1 cellular context compared by ENCODE assay signal in genomic region chr16:3038256-3038655, GRCh38.
A peak's percentile ranks its signal among the peaks of the same experiment; 100 is the strongest.
TF ChIP-seq lines count a peak whose summit lies in the region.

No MANE protein-coding gene starts in this region.

TF ChIP-seq in HepG2, 621 proteins besides CTCF, POLR2A, EP300 and RAD21 (continued from another document and continues in another):
- TF ChIP-seq, protein P1, sequence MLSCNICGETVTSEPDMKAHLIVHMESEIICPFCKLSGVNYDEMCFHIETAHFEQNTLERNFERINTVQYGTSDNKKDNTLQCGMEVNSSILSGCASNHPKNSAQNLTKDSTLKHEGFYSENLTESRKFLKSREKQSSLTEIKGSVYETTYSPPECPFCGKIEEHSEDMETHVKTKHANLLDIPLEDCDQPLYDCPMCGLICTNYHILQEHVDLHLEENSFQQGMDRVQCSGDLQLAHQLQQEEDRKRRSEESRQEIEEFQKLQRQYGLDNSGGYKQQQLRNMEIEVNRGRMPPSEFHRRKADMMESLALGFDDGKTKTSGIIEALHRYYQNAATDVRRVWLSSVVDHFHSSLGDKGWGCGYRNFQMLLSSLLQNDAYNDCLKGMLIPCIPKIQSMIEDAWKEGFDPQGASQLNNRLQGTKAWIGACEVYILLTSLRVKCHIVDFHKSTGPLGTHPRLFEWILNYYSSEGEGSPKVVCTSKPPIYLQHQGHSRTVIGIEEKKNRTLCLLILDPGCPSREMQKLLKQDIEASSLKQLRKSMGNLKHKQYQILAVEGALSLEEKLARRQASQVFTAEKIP (CRISPR knock-in tag; IDR thresholded peaks at IDR 0.05; ENCODE audit: borderline replicate concordance), result no peak
- TF ChIP-seq HIVEP1 (CRISPR knock-in tag; IDR thresholded peaks at IDR 0.05), result no peak
- no peak for TF ChIP-seq HNRNPUL1 (IDR thresholded peaks at IDR 0.05; ENCODE audit: low read depth, low read length)
- TF ChIP-seq ZNF576 (CRISPR knock-in tag; IDR thresholded peaks at IDR 0.05), result no peak
- TF ChIP-seq ZKSCAN8 (CRISPR knock-in tag; IDR thresholded peaks at IDR 0.05; ENCODE audit: borderline replicate concordance), result no peak
- no peak for TF ChIP-seq MED8 (CRISPR knock-in tag; IDR thresholded peaks at IDR 0.05; ENCODE audit: insufficient replicate concordance)
- TF ChIP-seq, protein P2, sequence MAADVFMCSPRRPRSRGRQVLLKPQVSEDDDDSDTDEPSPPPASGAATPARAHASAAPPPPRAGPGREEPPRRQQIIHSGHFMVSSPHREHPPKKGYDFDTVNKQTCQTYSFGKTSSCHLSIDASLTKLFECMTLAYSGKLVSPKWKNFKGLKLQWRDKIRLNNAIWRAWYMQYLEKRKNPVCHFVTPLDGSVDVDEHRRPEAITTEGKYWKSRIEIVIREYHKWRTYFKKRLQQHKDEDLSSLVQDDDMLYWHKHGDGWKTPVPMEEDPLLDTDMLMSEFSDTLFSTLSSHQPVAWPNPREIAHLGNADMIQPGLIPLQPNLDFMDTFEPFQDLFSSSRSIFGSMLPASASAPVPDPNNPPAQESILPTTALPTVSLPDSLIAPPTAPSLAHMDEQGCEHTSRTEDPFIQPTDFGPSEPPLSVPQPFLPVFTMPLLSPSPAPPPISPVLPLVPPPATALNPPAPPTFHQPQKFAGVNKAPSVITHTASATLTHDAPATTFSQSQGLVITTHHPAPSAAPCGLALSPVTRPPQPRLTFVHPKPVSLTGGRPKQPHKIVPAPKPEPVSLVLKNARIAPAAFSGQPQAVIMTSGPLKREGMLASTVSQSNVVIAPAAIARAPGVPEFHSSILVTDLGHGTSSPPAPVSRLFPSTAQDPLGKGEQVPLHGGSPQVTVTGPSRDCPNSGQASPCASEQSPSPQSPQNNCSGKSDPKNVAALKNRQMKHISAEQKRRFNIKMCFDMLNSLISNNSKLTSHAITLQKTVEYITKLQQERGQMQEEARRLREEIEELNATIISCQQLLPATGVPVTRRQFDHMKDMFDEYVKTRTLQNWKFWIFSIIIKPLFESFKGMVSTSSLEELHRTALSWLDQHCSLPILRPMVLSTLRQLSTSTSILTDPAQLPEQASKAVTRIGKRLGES (CRISPR knock-in tag; IDR thresholded peaks at IDR 0.05; ENCODE audit: borderline replicate concordance), result no peak
- no peak for TF ChIP-seq BATF2 (CRISPR knock-in tag; IDR thresholded peaks at IDR 0.05)
- TF ChIP-seq ZNF616 (CRISPR knock-in tag; IDR thresholded peaks at IDR 0.05; ENCODE audit: low read depth), result no peak
- no peak for TF ChIP-seq AKAP8 (CRISPR knock-in tag; IDR thresholded peaks at IDR 0.05)
- TF ChIP-seq ZNF792 (CRISPR knock-in tag; IDR thresholded peaks at IDR 0.05), result peak; percentile 67; the same call in 1 of the 2 replicates
- peak; percentile 97 for TF ChIP-seq CEBPB (IDR thresholded peaks at IDR 0.05; ENCODE audit: borderline replicate concordance, low read depth, low read length)
- TF ChIP-seq, protein P3, sequence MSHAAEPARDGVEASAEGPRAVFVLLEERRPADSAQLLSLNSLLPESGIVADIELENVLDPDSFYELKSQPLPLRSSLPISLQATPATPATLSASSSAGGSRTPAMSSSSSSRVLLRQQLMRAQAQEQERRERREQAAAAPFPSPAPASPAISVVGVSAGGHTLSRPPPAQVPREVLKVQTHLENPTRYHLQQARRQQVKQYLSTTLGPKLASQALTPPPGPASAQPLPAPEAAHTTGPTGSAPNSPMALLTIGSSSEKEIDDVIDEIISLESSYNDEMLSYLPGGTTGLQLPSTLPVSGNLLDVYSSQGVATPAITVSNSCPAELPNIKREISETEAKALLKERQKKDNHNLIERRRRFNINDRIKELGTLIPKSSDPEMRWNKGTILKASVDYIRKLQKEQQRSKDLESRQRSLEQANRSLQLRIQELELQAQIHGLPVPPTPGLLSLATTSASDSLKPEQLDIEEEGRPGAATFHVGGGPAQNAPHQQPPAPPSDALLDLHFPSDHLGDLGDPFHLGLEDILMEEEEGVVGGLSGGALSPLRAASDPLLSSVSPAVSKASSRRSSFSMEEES (CRISPR knock-in tag; IDR thresholded peaks at IDR 0.05), result no peak
- TF ChIP-seq, protein P4, sequence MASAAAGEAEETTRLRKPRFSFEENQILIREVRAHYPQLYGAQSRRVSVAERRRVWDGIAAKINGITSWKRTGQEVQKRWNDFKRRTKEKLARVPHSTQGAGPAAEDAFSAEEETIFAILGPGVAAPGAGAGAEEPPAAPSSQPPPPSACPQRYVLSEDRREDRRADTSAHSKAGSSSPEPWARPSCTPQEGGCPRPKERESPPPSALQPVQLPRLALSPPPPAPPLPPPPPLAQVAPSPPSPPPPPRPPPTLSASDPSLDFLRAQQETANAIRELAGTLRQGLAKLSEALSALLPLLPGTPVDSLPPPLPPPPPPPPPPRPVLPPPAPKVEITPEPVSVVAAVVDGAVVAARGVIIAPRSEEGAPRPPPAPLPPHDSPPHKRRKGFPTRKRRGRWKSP (CRISPR knock-in tag; IDR thresholded peaks at IDR 0.05), result no peak
- TF ChIP-seq ATF2 (CRISPR knock-in tag; IDR thresholded peaks at IDR 0.05), result 0 out of 2 replicates have a peak, but pooled peaks have one; percentile 47
- no peak for TF ChIP-seq MIER3 (CRISPR knock-in tag; IDR thresholded peaks at IDR 0.05; ENCODE audit: borderline replicate concordance)
- TF ChIP-seq MAZ (IDR thresholded peaks at IDR 0.05; ENCODE audit: borderline replicate concordance, low read depth, low read length), result no peak
- TF ChIP-seq MAZ (CRISPR knock-in tag; IDR thresholded peaks at IDR 0.05; ENCODE audit: low read depth), result 0 out of 2 replicates have a peak, but pooled peaks have one; percentile 38
- no peak for TF ChIP-seq PBX3 (CRISPR knock-in tag; IDR thresholded peaks at IDR 0.05; ENCODE audit: borderline replicate concordance)
- peak; percentile 25; the same call in 1 of the 2 replicates for TF ChIP-seq UBTF (CRISPR knock-in tag; IDR thresholded peaks at IDR 0.05)
- TF ChIP-seq ZNF224 (CRISPR knock-in tag; IDR thresholded peaks at IDR 0.05), result no peak
- no peak for TF ChIP-seq KDM2A (CRISPR knock-in tag; IDR thresholded peaks at IDR 0.05; ENCODE audit: borderline replicate concordance, low read depth)
- TF ChIP-seq MYC (CRISPR knock-in tag; IDR thresholded peaks at IDR 0.05; ENCODE audit: borderline replicate concordance), result no peak
- TF ChIP-seq ETV5 (CRISPR knock-in tag; IDR thresholded peaks at IDR 0.05; ENCODE audit: borderline replicate concordance), result no peak
- no peak for TF ChIP-seq MTA3 (CRISPR knock-in tag; IDR thresholded peaks at IDR 0.05)
- TF ChIP-seq ZEB1 (IDR thresholded peaks at IDR 0.05; ENCODE audit: insufficient replicate concordance, low read depth), result peak; percentile 63
- no peak for TF ChIP-seq MEIS1 (CRISPR knock-in tag; IDR thresholded peaks at IDR 0.05; ENCODE audit: borderline replicate concordance)
- peak; percentile 43; the same call in 1 of the 2 replicates for TF ChIP-seq FOSL2 (CRISPR knock-in tag; IDR thresholded peaks at IDR 0.05)
- TF ChIP-seq, protein P5, sequence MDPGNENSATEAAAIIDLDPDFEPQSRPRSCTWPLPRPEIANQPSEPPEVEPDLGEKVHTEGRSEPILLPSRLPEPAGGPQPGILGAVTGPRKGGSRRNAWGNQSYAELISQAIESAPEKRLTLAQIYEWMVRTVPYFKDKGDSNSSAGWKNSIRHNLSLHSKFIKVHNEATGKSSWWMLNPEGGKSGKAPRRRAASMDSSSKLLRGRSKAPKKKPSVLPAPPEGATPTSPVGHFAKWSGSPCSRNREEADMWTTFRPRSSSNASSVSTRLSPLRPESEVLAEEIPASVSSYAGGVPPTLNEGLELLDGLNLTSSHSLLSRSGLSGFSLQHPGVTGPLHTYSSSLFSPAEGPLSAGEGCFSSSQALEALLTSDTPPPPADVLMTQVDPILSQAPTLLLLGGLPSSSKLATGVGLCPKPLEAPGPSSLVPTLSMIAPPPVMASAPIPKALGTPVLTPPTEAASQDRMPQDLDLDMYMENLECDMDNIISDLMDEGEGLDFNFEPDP (CRISPR knock-in tag; conservative IDR thresholded peaks at IDR 0.05), result no peak
- no peak for TF ChIP-seq KLF16 (CRISPR knock-in tag; IDR thresholded peaks at IDR 0.05)
- no peak for TF ChIP-seq ZNF17 (CRISPR knock-in tag; IDR thresholded peaks at IDR 0.05)
- TF ChIP-seq FOXC1 (CRISPR knock-in tag; IDR thresholded peaks at IDR 0.05; ENCODE audit: borderline replicate concordance), result no peak
- no peak for TF ChIP-seq ZZZ3 (CRISPR knock-in tag; IDR thresholded peaks at IDR 0.05; ENCODE audit: borderline replicate concordance)
- no peak for TF ChIP-seq ZNF101 (CRISPR knock-in tag; IDR thresholded peaks at IDR 0.05; ENCODE audit: borderline replicate concordance, low read depth)
- TF ChIP-seq, protein P6, sequence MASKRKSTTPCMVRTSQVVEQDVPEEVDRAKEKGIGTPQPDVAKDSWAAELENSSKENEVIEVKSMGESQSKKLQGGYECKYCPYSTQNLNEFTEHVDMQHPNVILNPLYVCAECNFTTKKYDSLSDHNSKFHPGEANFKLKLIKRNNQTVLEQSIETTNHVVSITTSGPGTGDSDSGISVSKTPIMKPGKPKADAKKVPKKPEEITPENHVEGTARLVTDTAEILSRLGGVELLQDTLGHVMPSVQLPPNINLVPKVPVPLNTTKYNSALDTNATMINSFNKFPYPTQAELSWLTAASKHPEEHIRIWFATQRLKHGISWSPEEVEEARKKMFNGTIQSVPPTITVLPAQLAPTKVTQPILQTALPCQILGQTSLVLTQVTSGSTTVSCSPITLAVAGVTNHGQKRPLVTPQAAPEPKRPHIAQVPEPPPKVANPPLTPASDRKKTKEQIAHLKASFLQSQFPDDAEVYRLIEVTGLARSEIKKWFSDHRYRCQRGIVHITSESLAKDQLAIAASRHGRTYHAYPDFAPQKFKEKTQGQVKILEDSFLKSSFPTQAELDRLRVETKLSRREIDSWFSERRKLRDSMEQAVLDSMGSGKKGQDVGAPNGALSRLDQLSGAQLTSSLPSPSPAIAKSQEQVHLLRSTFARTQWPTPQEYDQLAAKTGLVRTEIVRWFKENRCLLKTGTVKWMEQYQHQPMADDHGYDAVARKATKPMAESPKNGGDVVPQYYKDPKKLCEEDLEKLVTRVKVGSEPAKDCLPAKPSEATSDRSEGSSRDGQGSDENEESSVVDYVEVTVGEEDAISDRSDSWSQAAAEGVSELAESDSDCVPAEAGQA (IDR thresholded peaks at IDR 0.05; ENCODE audit: low read depth), result no peak
- TF ChIP-seq, protein P6 (CRISPR knock-in tag; IDR thresholded peaks at IDR 0.05; ENCODE audit: borderline replicate concordance), result no peak
- no peak for TF ChIP-seq TBP (CRISPR knock-in tag; IDR thresholded peaks at IDR 0.05)
